Comparison of ENCODE assay signal across 17 cellular contexts in the genomic region with DNA sequence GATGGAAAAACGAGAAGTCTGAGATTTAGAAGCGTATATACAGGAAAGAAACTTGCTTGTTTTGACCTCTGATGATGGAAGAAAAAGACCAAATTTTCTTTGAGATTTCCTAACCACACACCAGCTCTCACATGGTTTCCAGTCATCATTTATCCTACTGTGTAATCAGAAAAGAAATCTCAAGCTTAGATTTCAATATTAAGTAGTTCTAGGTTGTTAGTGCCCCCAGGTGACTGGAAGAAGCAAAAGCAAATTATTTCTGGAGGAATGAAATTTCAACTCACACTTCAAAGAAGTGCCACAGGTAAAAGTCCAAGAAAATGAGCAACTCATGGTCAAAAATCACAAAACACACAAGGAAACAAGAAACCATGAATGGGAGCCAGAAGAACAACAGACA. TPM values are rescaled to one million over a fixed set of nuclear protein-coding genes. Genes with fewer than 3 reads are reported as not detected.
DNase-seq lines count a peak whose midpoint lies in the region; ATAC-seq and TF ChIP-seq lines count a peak whose summit lies in the region.
"Had no signal": no experiment of that assay in that cellular context is flagged by ENCODE, and none has a peak within 500 bp of the region (broad histone marks: within the 10 kb centered on the region; RNA-seq: fewer than 3 reads in every experiment).

No MANE protein-coding gene starts in this region.

- H3K36me3 ChIP-seq in kidney epithelial cell (ENCODE audit: control insufficient read depth, insufficient read depth, low read length) = no peaks in the 10 kb centered on the region
- H3K36me3 ChIP-seq: prostate gland had no signal

- H3K4me3 ChIP-seq in astrocyte of the spinal cord (ENCODE audit: low read depth, low read length) (no peak overlapping the region), kidney epithelial cell (ENCODE audit: low read depth, low read length) (no peak overlapping the region)
- H3K4me3 ChIP-seq: prostate gland had no signal

- intact Hi-C loops in sciatic nerve (cut with DNase I) = no loop called here

- TF ChIP-seq CTCF in LNCAP (IDR thresholded peaks at IDR 0.05) (0 out of 2 replicates have a peak, but pooled peaks have one; percentile 24), astrocyte of the spinal cord (IDR thresholded peaks at IDR 0.05; ENCODE audit: low read depth, low read length) (peak; percentile 49), kidney epithelial cell (IDR thresholded peaks at IDR 0.05; ENCODE audit: insufficient read depth, low read length, poor library complexity, severe bottlenecking) (peak; percentile 32)

- DNase-seq in COLO829 (ENCODE audit: low spot score) = peak; percentile 23
- DNase-seq in astrocyte of the spinal cord (ENCODE audit: low read depth, low spot score) = peak; percentile 24
- no peak for DNase-seq in kidney epithelial cell (ENCODE audit: low read depth)
- DNase-seq in NCI-H1092 treated with DMSO at 0.1 percent for 48 hours (lab: John Stamatoyannopoulos, UW) = no peak
- no peak for DNase-seq in middle frontal gyrus (ENCODE audit: extremely low spot score, low spot score)
- DNase-seq in sciatic nerve (ENCODE audit: low spot score) = no peak
- no peak for DNase-seq in GM19240 (ENCODE audit: insufficient read length, low spot score)
- DNase-seq: activated CD4-positive, alpha-beta T cell treated with anti-CD3 and anti-CD28 coated beads, Interleukin-2, amount 50 U/mL, for 48 hours; activated naive CD4-positive, alpha-beta T cell treated with anti-CD3 and anti-CD28 coated beads for 36 hours; COR-L47; NCI-H1417; NCI-H82; stimulated activated CD4-positive, alpha-beta T cell treated with anti-CD3 and anti-CD28 coated beads, Interleukin-4, amount 100 ng/mL, for 24 hours; stimulated activated naive CD8-positive, alpha-beta T cell treated with anti-CD3 and anti-CD28 coated beads, Interleukin-15, Interleukin-2, amounts not matched to agents 100 U/mL and 50 U/mL, for 24 hours; SW 1271 had no signal

- H3K27me3 ChIP-seq in kidney epithelial cell (ENCODE audit: control insufficient read depth, insufficient read depth, low read length) = peaks cover 19% of the 10 kb centered on the region

- in situ Hi-C loops in astrocyte of the spinal cord (cut with HindIII; ENCODE audit: low sequenced_read_pairs) = no loop called here

- no peak for ATAC-seq in sciatic nerve
- ATAC-seq: stimulated activated naive CD8-positive, alpha-beta T cell treated with anti-CD3 and anti-CD28 coated beads, Interleukin-15, Interleukin-2, amounts not matched to agents 100 U/mL and 50 U/mL, for 24 hours had no signal

RNA-seq across cellular contexts. Expression of a gene that starts 51.8 kb away (rescaled TPM):
- total RNA-seq in kidney epithelial cell = 15.6 and 20.4 TPM in 2 replicates
- 41.0 TPM for total RNA-seq in sciatic nerve

Comparison
In these comparisons a context has a peak if more than half of its experiments do, and no peak if none do; other contexts are left out.
1. DNase-seq: peak in COLO829 (single experiment) and astrocyte of the spinal cord (single experiment); none in kidney epithelial cell (single experiment), NCI-H1092 treated with DMSO at 0.1 percent for 48 hours (single experiment), middle frontal gyrus (single experiment), sciatic nerve (single experiment) and GM19240 (single experiment).
2. Peak in every context shown above with its lines, with median percentiles within 50 percentile points of each other: CTCF ChIP-seq.